In the genomic region with DNA sequence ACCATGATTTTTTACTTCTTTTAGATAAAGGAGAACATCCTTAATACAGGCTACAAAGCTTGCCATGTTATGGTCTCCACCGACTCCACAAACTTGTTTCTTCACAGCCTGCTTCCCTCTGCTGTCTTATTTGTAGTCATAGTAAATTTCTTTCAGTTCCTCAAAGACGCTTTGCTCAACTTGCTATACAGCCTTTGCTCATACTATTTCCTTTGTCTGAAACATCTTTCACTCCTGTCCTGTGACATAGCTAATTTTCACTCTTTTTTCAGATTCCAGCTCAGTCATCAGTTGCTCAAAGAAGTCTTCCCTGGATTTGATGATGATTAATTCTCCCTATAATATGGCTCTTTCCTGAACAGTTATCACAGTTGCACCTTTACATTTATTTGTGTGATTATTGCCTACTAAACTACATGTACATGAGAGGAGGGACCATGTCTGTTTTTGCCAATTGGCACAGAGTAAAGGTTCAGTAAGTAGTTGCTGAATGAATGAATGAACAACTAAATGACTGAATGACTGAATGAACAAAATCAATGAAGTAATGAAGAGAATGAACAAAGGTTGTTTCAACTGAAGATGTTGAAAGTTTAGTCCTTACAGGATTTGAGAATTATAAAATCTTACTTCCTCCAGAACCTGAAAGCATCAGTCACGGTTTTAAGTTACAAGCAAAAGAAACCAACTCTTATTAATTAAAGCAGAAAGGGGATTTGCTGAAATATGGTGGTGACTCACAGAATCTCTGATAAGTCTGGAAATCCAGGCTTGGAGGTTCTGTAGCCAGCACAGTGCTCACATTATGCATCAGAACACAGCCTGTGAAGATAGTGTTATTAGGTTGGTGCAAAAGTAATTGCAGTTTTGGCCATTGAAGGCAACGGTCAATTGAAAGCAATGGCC, we compare ENCODE assay signal across 10 cellular contexts.
DNase-seq lines count a peak whose midpoint lies in the region; ATAC-seq lines count a peak whose summit lies in the region.
"Had no signal": no experiment of that assay in that cellular context is flagged by ENCODE, and none has a peak within 500 bp of the region (broad histone marks: within the 10 kb centered on the region; RNA-seq: fewer than 3 reads in every experiment).

No MANE protein-coding gene starts in this region.

- no peak overlapping the region for H2AFZ ChIP-seq in Karpas-422 (ENCODE audit: low read length)

- no peaks in the 10 kb centered on the region for H3K79me2 ChIP-seq in Karpas-422 (ENCODE audit: low read length)

- H3K4me1 Mint-ChIP-seq in T-helper 17 cell = peaks cover 3% of the 10 kb centered on the region

- no peak overlapping the region for H3K4me3 ChIP-seq in Karpas-422 (ENCODE audit: low read length)
- H3K4me3 ChIP-seq: right atrium auricular region, SJSA1 had no signal

- H3K4me3 Mint-ChIP-seq in T-helper 17 cell = no peak overlapping the region

- H3K36me3 Mint-ChIP-seq in T-helper 17 cell (ENCODE audit: low read depth) = no peaks in the 10 kb centered on the region

- no peak overlapping the region for H3K27ac ChIP-seq in Karpas-422 (ENCODE audit: low read length)
- H3K27ac ChIP-seq: right atrium auricular region, SJSA1 had no signal

- DNase-seq in CD1c-positive myeloid dendritic cell (ENCODE audit: extremely low spot score) (peak; percentile 47), NOMO-1 treated with dmso at 0.1 percent for 144 hours (lab: John Stamatoyannopoulos, UW; ENCODE audit: unreplicated experiment) (peak; percentile 65), T-helper 2 cell (no peak), Karpas-422 (no peak), left lobe of liver (ENCODE audit: low spot score) (no peak), T-helper 17 cell (no peak)

- H3K4me2 ChIP-seq in Karpas-422 (ENCODE audit: low read depth, low read length, poor library complexity, severe bottlenecking) = no peak overlapping the region

- H3K36me3 ChIP-seq in Karpas-422 (ENCODE audit: insufficient read depth, low read length) = no peaks in the 10 kb centered on the region
- H3K36me3 ChIP-seq: right atrium auricular region, SJSA1 had no signal

- H3K27me3 ChIP-seq in Karpas-422 (ENCODE audit: low read length) = no peaks in the 10 kb centered on the region
- H3K27me3 ChIP-seq: right atrium auricular region, SJSA1 had no signal

- ATAC-seq in GM19438 (IDR thresholded peaks at IDR 0.05; ENCODE audit: low read depth, unreplicated experiment) = peak; percentile 85
- peak; percentile 88 for ATAC-seq in HG02981 (IDR thresholded peaks at IDR 0.05; ENCODE audit: unreplicated experiment)
- ATAC-seq in left lobe of liver = no peak
- ATAC-seq in T-helper 17 cell = no peak

- H3K9me2 ChIP-seq in Karpas-422 (replicated peaks; ENCODE audit: insufficient read depth, low read length) = no peaks in the 10 kb centered on the region

- H3K27me3 Mint-ChIP-seq in T-helper 17 cell = peaks cover 4% of the 10 kb centered on the region

- no peak overlapping the region for H3K9ac ChIP-seq in Karpas-422 (ENCODE audit: low read length)

- no peaks in the 10 kb centered on the region for H4K20me1 ChIP-seq in Karpas-422 (ENCODE audit: insufficient read depth, low read depth, low read length)

- H3K9me3 ChIP-seq in Karpas-422 (ENCODE audit: low read length) = no peaks in the 10 kb centered on the region
- no peaks in the 10 kb centered on the region for H3K9me3 ChIP-seq in T-helper 17 cell (ENCODE audit: control insufficient read depth, low read length, poor library complexity, severe bottlenecking)
- H3K9me3 ChIP-seq: right atrium auricular region, SJSA1 had no signal

- H3K27ac Mint-ChIP-seq in T-helper 17 cell = no peak overlapping the region

- H3K4me1 ChIP-seq in Karpas-422 (ENCODE audit: low read length) = no peaks in the 10 kb centered on the region
- H3K4me1 ChIP-seq: right atrium auricular region, SJSA1 had no signal

Comparison
In these comparisons a context has a peak if more than half of its experiments do, and no peak if none do; other contexts are left out.
1. DNase-seq: peak in CD1c-positive myeloid dendritic cell (single experiment) and NOMO-1 treated with dmso at 0.1 percent for 144 hours (single experiment); none in T-helper 2 cell (0 of 5), Karpas-422 (single experiment), left lobe of liver (single experiment) and T-helper 17 cell (0 of 3).
2. ATAC-seq: peak in GM19438 (single experiment) and HG02981 (single experiment); none in left lobe of liver (single experiment) and T-helper 17 cell (single experiment).